Comparison of ENCODE assay signal across 1 cellular context in the genomic region with DNA sequence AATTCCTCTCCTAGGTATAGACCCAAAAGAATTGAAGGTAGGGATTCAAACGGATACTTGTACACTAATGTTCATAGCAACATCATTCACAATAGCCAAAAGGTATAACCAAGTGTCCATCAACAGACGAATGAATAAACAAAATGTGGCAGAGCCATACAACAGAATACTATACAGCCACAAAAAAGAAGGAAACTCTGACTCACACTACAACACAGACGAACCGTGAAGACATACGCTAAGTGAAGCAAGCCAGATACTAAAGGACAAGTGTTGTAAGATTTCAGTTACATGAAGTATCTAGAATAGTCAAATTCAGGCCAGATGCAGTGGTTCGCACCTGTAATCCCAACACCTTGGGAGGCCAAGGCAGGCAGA.
TF ChIP-seq lines count a peak whose summit lies in the region.

No MANE protein-coding gene starts in this region.

TF ChIP-seq in A549, 52 proteins besides CTCF, POLR2A, EP300 and RAD21 (continued from another document):
- TF ChIP-seq, protein P1, sequence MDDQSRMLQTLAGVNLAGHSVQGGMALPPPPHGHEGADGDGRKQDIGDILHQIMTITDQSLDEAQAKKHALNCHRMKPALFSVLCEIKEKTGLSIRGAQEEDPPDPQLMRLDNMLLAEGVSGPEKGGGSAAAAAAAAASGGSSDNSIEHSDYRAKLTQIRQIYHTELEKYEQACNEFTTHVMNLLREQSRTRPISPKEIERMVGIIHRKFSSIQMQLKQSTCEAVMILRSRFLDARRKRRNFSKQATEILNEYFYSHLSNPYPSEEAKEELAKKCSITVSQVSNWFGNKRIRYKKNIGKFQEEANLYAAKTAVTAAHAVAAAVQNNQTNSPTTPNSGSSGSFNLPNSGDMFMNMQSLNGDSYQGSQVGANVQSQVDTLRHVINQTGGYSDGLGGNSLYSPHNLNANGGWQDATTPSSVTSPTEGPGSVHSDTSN (IDR thresholded peaks at IDR 0.05) = no peak
